In the genomic region with DNA sequence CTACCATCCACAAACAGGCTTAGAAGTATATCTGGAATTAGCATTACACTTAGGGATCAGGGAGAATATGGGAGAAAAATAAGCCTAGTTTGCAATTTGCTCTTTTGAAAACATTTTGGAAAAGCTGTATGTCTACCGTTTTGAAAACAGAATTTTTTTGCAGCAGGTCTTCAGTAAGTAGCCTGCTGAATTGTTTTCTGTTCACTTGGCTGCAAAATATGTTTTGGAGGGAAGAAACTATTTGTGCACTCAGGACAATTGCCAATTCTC, we compare ENCODE assay signal across 9 cellular contexts. TPM values are rescaled to one million over a fixed set of nuclear protein-coding genes. Genes with fewer than 3 reads are reported as not detected.
DNase-seq lines count a peak whose midpoint lies in the region; ATAC-seq and TF ChIP-seq lines count a peak whose summit lies in the region.
"Had no signal": no experiment of that assay in that cellular context is flagged by ENCODE, and none has a peak within 500 bp of the region (broad histone marks: within the 10 kb centered on the region; RNA-seq: fewer than 3 reads in every experiment).

No MANE protein-coding gene starts in this region.

- H4K20me1 ChIP-seq in BLaER1 = peaks cover 38% of the 10 kb centered on the region
- H4K20me1 ChIP-seq in KMS-11 (ENCODE audit: insufficient read depth) = no peaks in the 10 kb centered on the region

- no peak for DNase-seq in chondrocyte (ENCODE audit: low spot score)
- no peak for DNase-seq in NK-92 (lab: John Stamatoyannopoulos, UW; ENCODE audit: unreplicated experiment)
- DNase-seq in superior temporal gyrus (ENCODE audit: extremely low spot score) = no peak
- no peak for DNase-seq in NCI-H128 (lab: John Stamatoyannopoulos, UW; ENCODE audit: unreplicated experiment)
- DNase-seq: T1000 had no signal

- H3K4me3 ChIP-seq in BLaER1 = peak overlapping the region; percentile 49
- H3K4me3 ChIP-seq in KMS-11 (IDR thresholded peaks at IDR 0.05; ENCODE audit: insufficient read depth, low read depth, low read length) = no peak overlapping the region

- H3K4me3 Mint-ChIP-seq in chondrocyte (ENCODE audit: unreplicated experiment) (peak overlapping the region; percentile 78), nephron (peak overlapping the region; percentile 40 to 79 (median 73))

- H3K4me2 ChIP-seq in BLaER1 (peak overlapping the region; percentile 86), KMS-11 (peak overlapping the region; percentile 95)

- peaks cover 40% of the 10 kb centered on the region for H3K4me1 Mint-ChIP-seq in chondrocyte (ENCODE audit: low read depth)
- peaks cover 26% of the 10 kb centered on the region for H3K4me1 Mint-ChIP-seq in nephron

- no peaks in the 10 kb centered on the region for H3K9me3 ChIP-seq in BLaER1

- H3K27ac Mint-ChIP-seq in chondrocyte (ENCODE audit: unreplicated experiment) (peak overlapping the region; percentile 98), nephron (peak overlapping the region; percentile 91 to 97 (median 95))

- no peaks in the 10 kb centered on the region for H3K9me3 Mint-ChIP-seq in chondrocyte (ENCODE audit: low read depth)
- no peaks in the 10 kb centered on the region for H3K9me3 Mint-ChIP-seq in nephron

- H3K27ac ChIP-seq in BLaER1 (peak overlapping the region; percentile 76), KMS-11 (peak overlapping the region; percentile 100)

- H3K36me3 Mint-ChIP-seq in chondrocyte (ENCODE audit: low read depth) (peaks cover 4% of the 10 kb centered on the region), nephron (ENCODE audit: low read depth) (peaks cover 16% of the 10 kb centered on the region)

- H3K79me2 ChIP-seq in KMS-11 (ENCODE audit: insufficient read depth, low read depth) = peaks cover 51% of the 10 kb centered on the region

- H3K4me1 ChIP-seq in BLaER1 (peaks cover 25% of the 10 kb centered on the region), KMS-11 (ENCODE audit: low read depth, poor library complexity, severe bottlenecking) (peaks cover 97% of the 10 kb centered on the region)

- H3K27me3 Mint-ChIP-seq in chondrocyte (ENCODE audit: low read depth) (no peaks in the 10 kb centered on the region), nephron (ENCODE audit: low read depth) (no peaks in the 10 kb centered on the region)

- H3K27me3 ChIP-seq in BLaER1 = no peaks in the 10 kb centered on the region
- H3K27me3 ChIP-seq in KMS-11 (ENCODE audit: insufficient read depth, low read depth) = no peaks in the 10 kb centered on the region

- TF ChIP-seq CTCF in KMS-11 (conservative IDR thresholded peaks at IDR 0.05; ENCODE audit: low read depth, low read length) (no peak), chondrocyte (IDR thresholded peaks at IDR 0.05) (no peak), nephron (IDR thresholded peaks at IDR 0.05; ENCODE audit: unreplicated experiment in 3 of 3) (no peak)

- ATAC-seq in GM21447 (IDR thresholded peaks at IDR 0.05; ENCODE audit: unreplicated experiment) = no peak

- H3K36me3 ChIP-seq in BLaER1 = peaks cover 25% of the 10 kb centered on the region
- no peaks in the 10 kb centered on the region for H3K36me3 ChIP-seq in KMS-11 (ENCODE audit: insufficient read depth)

- no peak overlapping the region for H2AFZ ChIP-seq in KMS-11 (ENCODE audit: low read depth)

- peak overlapping the region; percentile 64; the same call in 1 of the 2 replicates for H3K9ac ChIP-seq in BLaER1
- peak overlapping the region; percentile 93 for H3K9ac ChIP-seq in KMS-11

RNA-seq across cellular contexts. Expression of gene ILRUN, which starts 39.6 kb away (rescaled TPM):
- 41.0 to 45.9 TPM (median 42.4 TPM) in 3 replicates for total RNA-seq in chondrocyte
